1 cellular context compared by ENCODE assay signal in the genomic region with DNA sequence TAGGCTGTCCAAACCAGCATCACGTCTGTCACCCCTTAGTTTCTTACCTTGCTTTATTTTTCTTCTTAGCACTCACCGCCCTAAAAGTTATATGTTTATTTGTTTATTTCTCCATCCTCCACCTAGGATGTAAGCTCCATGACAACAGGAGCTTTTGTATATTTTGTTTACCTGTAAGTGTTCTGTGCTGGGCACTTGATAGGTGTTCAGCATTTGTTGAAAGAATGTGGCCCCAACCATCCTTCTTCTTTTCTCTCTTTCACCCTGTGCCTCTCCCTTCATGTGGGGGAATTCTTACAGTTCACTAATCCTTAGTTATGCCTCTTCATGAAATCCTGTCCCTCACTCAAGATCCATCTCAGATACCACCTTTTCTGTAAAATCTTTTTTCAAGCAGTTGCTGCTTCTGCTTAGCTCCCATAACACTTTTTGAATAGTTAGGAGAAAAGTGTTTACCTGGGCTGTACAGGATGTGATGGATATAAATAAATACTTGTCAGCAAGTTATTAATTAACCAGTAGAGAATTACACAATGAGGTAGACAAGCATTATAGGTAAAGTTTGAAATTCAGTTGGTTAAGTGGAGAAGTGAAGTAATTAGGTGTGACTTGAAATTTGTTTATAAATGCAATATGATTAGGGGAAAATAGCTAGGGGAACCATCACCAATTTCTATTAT.
TF ChIP-seq lines count a peak whose summit lies in the region.

No MANE protein-coding gene starts in this region.

TF ChIP-seq in GM12878, 131 proteins besides CTCF, POLR2A, EP300 and RAD21 (continued from another document):
- TF ChIP-seq, protein P1, sequence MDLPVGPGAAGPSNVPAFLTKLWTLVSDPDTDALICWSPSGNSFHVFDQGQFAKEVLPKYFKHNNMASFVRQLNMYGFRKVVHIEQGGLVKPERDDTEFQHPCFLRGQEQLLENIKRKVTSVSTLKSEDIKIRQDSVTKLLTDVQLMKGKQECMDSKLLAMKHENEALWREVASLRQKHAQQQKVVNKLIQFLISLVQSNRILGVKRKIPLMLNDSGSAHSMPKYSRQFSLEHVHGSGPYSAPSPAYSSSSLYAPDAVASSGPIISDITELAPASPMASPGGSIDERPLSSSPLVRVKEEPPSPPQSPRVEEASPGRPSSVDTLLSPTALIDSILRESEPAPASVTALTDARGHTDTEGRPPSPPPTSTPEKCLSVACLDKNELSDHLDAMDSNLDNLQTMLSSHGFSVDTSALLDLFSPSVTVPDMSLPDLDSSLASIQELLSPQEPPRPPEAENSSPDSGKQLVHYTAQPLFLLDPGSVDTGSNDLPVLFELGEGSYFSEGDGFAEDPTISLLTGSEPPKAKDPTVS (IDR thresholded peaks at IDR 0.05; ENCODE audit: low read depth, low read length): no peak
- TF ChIP-seq HCFC1 (IDR thresholded peaks at IDR 0.05; ENCODE audit: low read length) (no peak), STAT1 (conservative IDR thresholded peaks at IDR 0.05) (no peak)
- TF ChIP-seq, protein P2, sequence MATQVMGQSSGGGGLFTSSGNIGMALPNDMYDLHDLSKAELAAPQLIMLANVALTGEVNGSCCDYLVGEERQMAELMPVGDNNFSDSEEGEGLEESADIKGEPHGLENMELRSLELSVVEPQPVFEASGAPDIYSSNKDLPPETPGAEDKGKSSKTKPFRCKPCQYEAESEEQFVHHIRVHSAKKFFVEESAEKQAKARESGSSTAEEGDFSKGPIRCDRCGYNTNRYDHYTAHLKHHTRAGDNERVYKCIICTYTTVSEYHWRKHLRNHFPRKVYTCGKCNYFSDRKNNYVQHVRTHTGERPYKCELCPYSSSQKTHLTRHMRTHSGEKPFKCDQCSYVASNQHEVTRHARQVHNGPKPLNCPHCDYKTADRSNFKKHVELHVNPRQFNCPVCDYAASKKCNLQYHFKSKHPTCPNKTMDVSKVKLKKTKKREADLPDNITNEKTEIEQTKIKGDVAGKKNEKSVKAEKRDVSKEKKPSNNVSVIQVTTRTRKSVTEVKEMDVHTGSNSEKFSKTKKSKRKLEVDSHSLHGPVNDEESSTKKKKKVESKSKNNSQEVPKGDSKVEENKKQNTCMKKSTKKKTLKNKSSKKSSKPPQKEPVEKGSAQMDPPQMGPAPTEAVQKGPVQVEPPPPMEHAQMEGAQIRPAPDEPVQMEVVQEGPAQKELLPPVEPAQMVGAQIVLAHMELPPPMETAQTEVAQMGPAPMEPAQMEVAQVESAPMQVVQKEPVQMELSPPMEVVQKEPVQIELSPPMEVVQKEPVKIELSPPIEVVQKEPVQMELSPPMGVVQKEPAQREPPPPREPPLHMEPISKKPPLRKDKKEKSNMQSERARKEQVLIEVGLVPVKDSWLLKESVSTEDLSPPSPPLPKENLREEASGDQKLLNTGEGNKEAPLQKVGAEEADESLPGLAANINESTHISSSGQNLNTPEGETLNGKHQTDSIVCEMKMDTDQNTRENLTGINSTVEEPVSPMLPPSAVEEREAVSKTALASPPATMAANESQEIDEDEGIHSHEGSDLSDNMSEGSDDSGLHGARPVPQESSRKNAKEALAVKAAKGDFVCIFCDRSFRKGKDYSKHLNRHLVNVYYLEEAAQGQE (IDR thresholded peaks at IDR 0.05; ENCODE audit: low read depth, low read length): no peak
- TF ChIP-seq, protein P3, sequence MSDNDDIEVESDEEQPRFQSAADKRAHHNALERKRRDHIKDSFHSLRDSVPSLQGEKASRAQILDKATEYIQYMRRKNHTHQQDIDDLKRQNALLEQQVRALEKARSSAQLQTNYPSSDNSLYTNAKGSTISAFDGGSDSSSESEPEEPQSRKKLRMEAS (IDR thresholded peaks at IDR 0.05; ENCODE audit: low read depth, low read length): no peak
